In genomic region chr15:60328852-60329443, GRCh38 we compare ENCODE assay signal across 7 cellular contexts.
DNase-seq lines count a peak whose midpoint lies in the region; ATAC-seq, FAIRE-seq and TF ChIP-seq lines count a peak whose summit lies in the region.

No MANE protein-coding gene starts in this region.

- no peaks in the 10 kb centered on the region for H3K79me1 ChIP-seq in IMR-90 (ENCODE audit: low read depth in 1 of 2, low read length in 2 of 2)

- no peak overlapping the region for H4K5ac ChIP-seq in IMR-90 (ENCODE audit: low read depth, low read length)

- H3K4me1 Mint-ChIP-seq in activated CD8-positive, alpha-beta T cell treated with anti-CD3 and anti-CD28 coated beads for 36 hours (ENCODE audit: low read depth), result no peaks in the 10 kb centered on the region

- no peak overlapping the region for H3K27ac Mint-ChIP-seq in activated CD8-positive, alpha-beta T cell treated with anti-CD3 and anti-CD28 coated beads for 36 hours

- H4K20me1 ChIP-seq in DOHH2 (ENCODE audit: control insufficient read depth, insufficient read depth, low read depth, low read length) (no peaks in the 10 kb centered on the region), IMR-90 (ENCODE audit: insufficient read depth, low read length) (no peaks in the 10 kb centered on the region; the same call in 1 of the 2 replicates), keratinocyte (ENCODE audit: control insufficient read depth, extremely low read depth, insufficient read depth, low read length) (no peaks in the 10 kb centered on the region)

- POLR2A ChIA-PET in IMR-90 (lab: Charles Lee; ENCODE audit: unreplicated experiment), result no interaction called here
- POLR2A ChIA-PET in activated CD8-positive, alpha-beta T cell treated with anti-CD3 and anti-CD28 coated beads for 36 hours (lab: Charles Lee), result no interaction called here

- H3K56ac ChIP-seq in IMR-90 (ENCODE audit: extremely low read depth, insufficient read depth, low read length), result no peak overlapping the region

- H2BK120ac ChIP-seq in IMR-90 (ENCODE audit: low read depth, low read length), result no peak overlapping the region

- FAIRE-seq in keratinocyte (lab: Jason Lieb, UNC), result no peak

- no peak overlapping the region for H2AK5ac ChIP-seq in IMR-90 (ENCODE audit: low read depth, low read length)

- no peaks in the 10 kb centered on the region for H3K79me2 ChIP-seq in DOHH2 (ENCODE audit: control insufficient read depth, low read length)
- no peaks in the 10 kb centered on the region for H3K79me2 ChIP-seq in keratinocyte (ENCODE audit: control insufficient read depth, insufficient read depth, low read length)

- ATAC-seq in IMR-90 (ENCODE audit: low read depth), result peak; percentile 57
- no peak for ATAC-seq in activated CD8-positive, alpha-beta T cell treated with anti-CD3 and anti-CD28 coated beads for 36 hours
- no peak for ATAC-seq in activated CD4-positive, CD25-positive, alpha-beta regulatory T cell treated with anti-CD3 and anti-CD28 coated beads, Interleukin-2, amount 50 U/mL, for 24 hours

- in situ Hi-C loops in IMR-90 (cut with MboI; ENCODE audit: low sequenced_read_pairs), result loop anchor here (10.0 to 25.0 kb wide), 3 partner anchors 604 to 1508 kb away; no protein-coding TSS in a partner anchor
- in situ Hi-C loops in G401 (cut with HindIII; ENCODE audit: low sequenced_read_pairs), result no loop called here

- no peak overlapping the region for H4K91ac ChIP-seq in IMR-90 (ENCODE audit: insufficient read depth, low read depth, low read length)

- no peak overlapping the region for H3K9ac ChIP-seq in IMR-90 (ENCODE audit: low read depth, low read length)
- no peak overlapping the region for H3K9ac ChIP-seq in keratinocyte (ENCODE audit: control insufficient read depth, extremely low read depth, insufficient read depth, low read length)

- H3K9me1 ChIP-seq in IMR-90 (ENCODE audit: insufficient read depth, low read length) (no peaks in the 10 kb centered on the region), keratinocyte (ENCODE audit: control insufficient read depth, extremely low read depth, insufficient read depth, low read length) (no peaks in the 10 kb centered on the region)

- H3K4ac ChIP-seq in IMR-90 (ENCODE audit: low read depth, low read length), result no peak overlapping the region

- DNase-seq in IMR-90, result peak; percentile 37
- DNase-seq in activated CD8-positive, alpha-beta T cell treated with anti-CD3 and anti-CD28 coated beads for 36 hours, result peak; percentile 58
- DNase-seq in keratinocyte (ENCODE audit: low read depth, low spot score), result no peak
- no peak for DNase-seq in posterior cingulate gyrus
- no peak for DNase-seq in G401 (ENCODE audit: low spot score)

- H3K27me3 ChIP-seq in DOHH2 (ENCODE audit: control insufficient read depth, low read length), result peaks cover 13% of the 10 kb centered on the region
- H3K27me3 ChIP-seq in IMR-90 (ENCODE audit: control insufficient read depth, insufficient read depth, low read length), result peaks cover 23% of the 10 kb centered on the region
- H3K27me3 ChIP-seq in keratinocyte (ENCODE audit: control insufficient read depth, extremely low read depth, insufficient read depth, low read length), result peaks cover 5% of the 10 kb centered on the region

- H3K4me3 ChIP-seq in DOHH2 (ENCODE audit: low read length), result no peak overlapping the region
- no peak overlapping the region for H3K4me3 ChIP-seq in IMR-90 (ENCODE audit: insufficient read depth, low read depth, low read length)
- H3K4me3 ChIP-seq in keratinocyte (ENCODE audit: control insufficient read depth in 2 of 3, extremely low read depth in 1 of 3, insufficient read depth in 2 of 3, low read depth in 1 of 3, low read length in 3 of 3), result no peak overlapping the region

- no peaks in the 10 kb centered on the region for H3K36me3 Mint-ChIP-seq in activated CD8-positive, alpha-beta T cell treated with anti-CD3 and anti-CD28 coated beads for 36 hours (ENCODE audit: low read depth)

- H3K18ac ChIP-seq in IMR-90 (ENCODE audit: low read depth, low read length), result no peak overlapping the region

- no peak overlapping the region for H2AK9ac ChIP-seq in IMR-90 (replicated peaks; ENCODE audit: low read depth, low read length, poor library complexity)

- dilution Hi-C loops in IMR-90 (cut with HindIII; ENCODE audit: low sequenced_read_pairs, unreplicated experiment) (no loop called here), keratinocyte (cut with MboI; ENCODE audit: extremely low pct_ligation_motif_present, low sequenced_read_pairs) (no loop called here)

- no peaks in the 10 kb centered on the region for H3K9me3 ChIP-seq in DOHH2 (ENCODE audit: control insufficient read depth, insufficient read depth, low read length)
- no peaks in the 10 kb centered on the region for H3K9me3 ChIP-seq in IMR-90 (ENCODE audit: control insufficient read depth, insufficient read depth, low read length)
- no peaks in the 10 kb centered on the region for H3K9me3 ChIP-seq in keratinocyte (ENCODE audit: control insufficient read depth, low read depth, low read length)

- H3K4me2 ChIP-seq in DOHH2 (ENCODE audit: low read length) (no peak overlapping the region), IMR-90 (ENCODE audit: low read depth, low read length) (peak overlapping the region; percentile 58; the same call in 1 of the 2 replicates), keratinocyte (ENCODE audit: control insufficient read depth, extremely low read depth, insufficient read depth, low read depth, low read length) (no peak overlapping the region)

- H3K9me2 ChIP-seq in DOHH2 (replicated peaks; ENCODE audit: control insufficient read depth, low read length), result no peaks in the 10 kb centered on the region

- no CpG with 5 or more reads among the region's 7 CpGs for WGBS in IMR-90 (ENCODE audit: extremely low coverage in 2 of 2, insufficient read length in 1 of 2), 2 experiments

- TF ChIP-seq CTCF in DOHH2 (IDR thresholded peaks at IDR 0.05; ENCODE audit: low read depth, low read length, poor library complexity, severe bottlenecking) (peak; percentile 79), IMR-90 (conservative IDR thresholded peaks at IDR 0.05; ENCODE audit: low read depth, low read length) (peak; percentile 67), keratinocyte (optimal IDR thresholded peaks at IDR 0.05 in 1 of 3, IDR thresholded peaks at IDR 0.05 in 1 of 3, conservative IDR thresholded peaks at IDR 0.05 in 1 of 3; ENCODE audit: extremely low read depth in 1 of 3, insufficient read depth in 2 of 3, low read length in 3 of 3) (peak; percentile 56 to 69 (median 59))
- TF ChIP-seq CTCF in activated CD8-positive, alpha-beta T cell treated with anti-CD3 and anti-CD28 coated beads for 36 hours (IDR thresholded peaks at IDR 0.05), result peak; percentile 80

- no peak overlapping the region for H2BK15ac ChIP-seq in IMR-90 (ENCODE audit: low read depth, low read length)

- no peak overlapping the region for H2BK5ac ChIP-seq in IMR-90 (ENCODE audit: low read depth, low read length, poor library complexity, severe bottlenecking)

- H2BK20ac ChIP-seq in IMR-90 (ENCODE audit: low read depth, low read length), result no peak overlapping the region

- H2AFZ ChIP-seq in IMR-90 (replicated peaks; ENCODE audit: low read length, poor library complexity) (no peak overlapping the region), keratinocyte (ENCODE audit: control insufficient read depth, low read length) (no peak overlapping the region)

- H3K36me3 ChIP-seq in DOHH2 (ENCODE audit: control insufficient read depth, low read length) (no peaks in the 10 kb centered on the region), IMR-90 (ENCODE audit: control insufficient read depth, insufficient read depth, low read length) (no peaks in the 10 kb centered on the region), keratinocyte (ENCODE audit: control insufficient read depth in 2 of 2, extremely low read depth in 1 of 2, insufficient read depth in 2 of 2, low read length in 2 of 2) (no peaks in the 10 kb centered on the region)

- no peaks in the 10 kb centered on the region for H3F3A ChIP-seq in DOHH2 (ENCODE audit: control insufficient read depth, insufficient read depth)

- BruUV-seq in IMR-90 (replicated peaks; lab: Mats Ljungman, UMichigan), result no TSS peak

- no peak for TF ChIP-seq POLR2A in IMR-90 (IDR thresholded peaks at IDR 0.05; ENCODE audit: low read depth, low read length)

- peaks cover 4% of the 10 kb centered on the region; the same call in 1 of the 2 replicates for H3K4me1 ChIP-seq in DOHH2 (ENCODE audit: control insufficient read depth, low read length)
- H3K4me1 ChIP-seq in IMR-90 (ENCODE audit: control insufficient read depth, insufficient read depth, low read length), result no peaks in the 10 kb centered on the region
- peaks cover 3% of the 10 kb centered on the region for H3K4me1 ChIP-seq in keratinocyte (ENCODE audit: control insufficient read depth, extremely low read depth, insufficient read depth, low read length)

- peak; percentile 45 for TF ChIP-seq RAD21 in IMR-90 (IDR thresholded peaks at IDR 0.05; ENCODE audit: low read length)

- peaks cover 39% of the 10 kb centered on the region for H3K27me3 Mint-ChIP-seq in activated CD8-positive, alpha-beta T cell treated with anti-CD3 and anti-CD28 coated beads for 36 hours

- H3K27ac ChIP-seq in DOHH2 (ENCODE audit: low read depth, low read length) (no peak overlapping the region), IMR-90 (ENCODE audit: insufficient read depth, low read length) (no peak overlapping the region), keratinocyte (ENCODE audit: control insufficient read depth, insufficient read depth, low read length) (no peak overlapping the region)

- no peak overlapping the region for H4K8ac ChIP-seq in IMR-90 (ENCODE audit: low read depth in 2 of 2, low read length in 2 of 2)

- CTCF ChIA-PET in IMR-90 (lab: Yijun Ruan, JAX), result interaction anchor here (0.6 to 1.3 kb wide), 8 partner anchors 16 to 638 kb away, joined by 3 to 5 read pairs (median 3); no protein-coding TSS in a partner anchor
- CTCF ChIA-PET in activated CD8-positive, alpha-beta T cell treated with anti-CD3 and anti-CD28 coated beads for 36 hours (lab: Charles Lee), result interaction anchor here (0.6 to 4.9 kb wide), 29 partner anchors 9 to 636 kb away, joined by 3 to 47 read pairs (median 4); no protein-coding TSS in a partner anchor

- no peaks in the 10 kb centered on the region for H3K9me3 Mint-ChIP-seq in activated CD8-positive, alpha-beta T cell treated with anti-CD3 and anti-CD28 coated beads for 36 hours

- H3K14ac ChIP-seq in IMR-90 (replicated peaks; ENCODE audit: low read depth, low read length), result no peak overlapping the region

- intact Hi-C loops in IMR-90 (cut with micrococcal nuclease) (loop anchor here (1.0 to 10.0 kb wide), 3 partner anchors 115 to 794 kb away; no protein-coding TSS in a partner anchor), posterior cingulate gyrus (cut with DNase I) (loop anchor here (5.0 to 10.0 kb wide), 3 partner anchors 574 to 634 kb away; no protein-coding TSS in a partner anchor)
- intact Hi-C loops in activated CD8-positive, alpha-beta T cell treated with anti-CD3 and anti-CD28 coated beads for 36 hours (cut with micrococcal nuclease), result loop anchor here (10.0 kb wide), 3 partner anchors 144 to 584 kb away; no protein-coding TSS in a partner anchor

- no peak overlapping the region for H3K4me3 Mint-ChIP-seq in activated CD8-positive, alpha-beta T cell treated with anti-CD3 and anti-CD28 coated beads for 36 hours

- no peak overlapping the region for H3K23ac ChIP-seq in IMR-90 (ENCODE audit: low read depth, low read length)

TF ChIP-seq in IMR-90, 13 proteins besides CTCF, POLR2A, EP300 and RAD21 (continues in another document):
- TF ChIP-seq CEBPB (IDR thresholded peaks at IDR 0.05; ENCODE audit: low read depth, low read length) (peak; percentile 41; the same call in 1 of the 2 replicates), MAZ (IDR thresholded peaks at IDR 0.05; ENCODE audit: borderline replicate concordance, low read depth, low read length) (no peak)

Comparison
In these comparisons a context has a peak if more than half of its experiments do, and no peak if none do; other contexts are left out.
1. DNase-seq: peak in IMR-90 (single experiment) and activated CD8-positive, alpha-beta T cell treated with anti-CD3 and anti-CD28 coated beads for 36 hours (single experiment); none in keratinocyte (single experiment), posterior cingulate gyrus (0 of 10) and G401 (single experiment).
2. Peak in every context shown above with its lines, with median percentiles within 50 percentile points of each other: CTCF ChIP-seq.